ENCODE assay signal across 2 cellular contexts in the genomic region with DNA sequence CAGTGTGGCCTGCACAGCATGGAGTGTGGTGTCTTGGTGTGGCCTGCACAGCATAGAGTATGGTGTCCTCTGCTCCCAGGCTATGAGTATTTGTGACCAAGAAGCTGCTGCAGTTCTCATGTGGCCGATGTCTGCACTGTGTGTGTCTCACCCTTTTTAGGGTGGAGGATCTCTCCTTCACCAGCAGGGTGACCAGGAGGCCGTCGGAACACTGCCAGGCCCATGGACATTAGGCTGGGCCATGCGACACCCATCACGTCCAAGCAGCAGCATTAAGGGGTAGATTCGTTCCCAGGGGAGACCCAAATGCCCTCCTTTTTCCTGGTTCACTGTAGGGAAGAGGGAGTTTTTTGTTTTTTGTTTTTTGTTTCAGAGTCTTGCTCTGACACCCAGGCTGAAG.
TF ChIP-seq lines count a peak whose summit lies in the region.

No MANE protein-coding gene starts in this region.

TF ChIP-seq in K562, 482 proteins besides CTCF, POLR2A, EP300 and RAD21:
- TF ChIP-seq ZNF311 (CRISPR knock-in tag; IDR thresholded peaks at IDR 0.05) (no peak), COPS2 (conservative IDR thresholded peaks at IDR 0.05) (no peak), PTTG1 (tag; IDR thresholded peaks at IDR 0.05; ENCODE audit: low read depth) (no peak), YBX1 (IDR thresholded peaks at IDR 0.05) (no peak), POLR2AphosphoS5 (IDR thresholded peaks at IDR 0.05; ENCODE audit: control insufficient read depth, insufficient read depth, low read depth, low read length) (no peak), FOXP1 (CRISPR knock-in tag; IDR thresholded peaks at IDR 0.05) (no peak), JUN (IDR thresholded peaks at IDR 0.05; ENCODE audit: borderline replicate concordance, low read depth, low read length) (no peak), JUN (CRISPR knock-in tag; IDR thresholded peaks at IDR 0.05; ENCODE audit: borderline replicate concordance) (no peak)
- TF ChIP-seq, protein P1, sequence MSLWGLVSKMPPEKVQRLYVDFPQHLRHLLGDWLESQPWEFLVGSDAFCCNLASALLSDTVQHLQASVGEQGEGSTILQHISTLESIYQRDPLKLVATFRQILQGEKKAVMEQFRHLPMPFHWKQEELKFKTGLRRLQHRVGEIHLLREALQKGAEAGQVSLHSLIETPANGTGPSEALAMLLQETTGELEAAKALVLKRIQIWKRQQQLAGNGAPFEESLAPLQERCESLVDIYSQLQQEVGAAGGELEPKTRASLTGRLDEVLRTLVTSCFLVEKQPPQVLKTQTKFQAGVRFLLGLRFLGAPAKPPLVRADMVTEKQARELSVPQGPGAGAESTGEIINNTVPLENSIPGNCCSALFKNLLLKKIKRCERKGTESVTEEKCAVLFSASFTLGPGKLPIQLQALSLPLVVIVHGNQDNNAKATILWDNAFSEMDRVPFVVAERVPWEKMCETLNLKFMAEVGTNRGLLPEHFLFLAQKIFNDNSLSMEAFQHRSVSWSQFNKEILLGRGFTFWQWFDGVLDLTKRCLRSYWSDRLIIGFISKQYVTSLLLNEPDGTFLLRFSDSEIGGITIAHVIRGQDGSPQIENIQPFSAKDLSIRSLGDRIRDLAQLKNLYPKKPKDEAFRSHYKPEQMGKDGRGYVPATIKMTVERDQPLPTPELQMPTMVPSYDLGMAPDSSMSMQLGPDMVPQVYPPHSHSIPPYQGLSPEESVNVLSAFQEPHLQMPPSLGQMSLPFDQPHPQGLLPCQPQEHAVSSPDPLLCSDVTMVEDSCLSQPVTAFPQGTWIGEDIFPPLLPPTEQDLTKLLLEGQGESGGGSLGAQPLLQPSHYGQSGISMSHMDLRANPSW (CRISPR knock-in tag; IDR thresholded peaks at IDR 0.05): no peak

TF ChIP-seq in HepG2, 621 proteins besides CTCF, POLR2A, EP300 and RAD21:
- TF ChIP-seq, protein P2, sequence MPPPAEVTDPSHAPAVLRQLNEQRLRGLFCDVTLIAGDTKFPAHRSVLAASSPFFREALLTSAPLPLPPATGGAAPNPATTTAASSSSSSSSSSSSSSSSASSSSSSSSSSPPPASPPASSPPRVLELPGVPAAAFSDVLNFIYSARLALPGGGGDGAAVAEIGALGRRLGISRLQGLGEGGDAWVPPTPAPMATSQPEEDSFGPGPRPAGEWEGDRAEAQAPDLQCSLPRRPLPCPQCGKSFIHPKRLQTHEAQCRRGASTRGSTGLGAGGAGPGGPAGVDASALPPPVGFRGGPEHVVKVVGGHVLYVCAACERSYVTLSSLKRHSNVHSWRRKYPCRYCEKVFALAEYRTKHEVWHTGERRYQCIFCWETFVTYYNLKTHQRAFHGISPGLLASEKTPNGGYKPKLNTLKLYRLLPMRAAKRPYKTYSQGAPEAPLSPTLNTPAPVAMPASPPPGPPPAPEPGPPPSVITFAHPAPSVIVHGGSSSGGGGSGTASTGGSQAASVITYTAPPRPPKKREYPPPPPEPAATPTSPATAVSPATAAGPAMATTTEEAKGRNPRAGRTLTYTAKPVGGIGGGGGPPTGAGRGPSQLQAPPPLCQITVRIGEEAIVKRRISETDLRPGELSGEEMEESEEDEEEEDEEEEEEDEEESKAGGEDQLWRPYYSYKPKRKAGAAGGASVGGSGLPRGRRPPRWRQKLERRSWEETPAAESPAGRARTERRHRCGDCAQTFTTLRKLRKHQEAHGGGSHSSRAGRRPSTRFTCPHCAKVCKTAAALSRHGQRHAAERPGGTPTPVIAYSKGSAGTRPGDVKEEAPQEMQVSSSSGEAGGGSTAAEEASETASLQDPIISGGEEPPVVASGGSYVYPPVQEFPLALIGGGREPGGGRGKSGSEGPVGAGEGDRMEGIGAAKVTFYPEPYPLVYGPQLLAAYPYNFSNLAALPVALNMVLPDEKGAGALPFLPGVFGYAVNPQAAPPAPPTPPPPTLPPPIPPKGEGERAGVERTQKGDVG (CRISPR knock-in tag; IDR thresholded peaks at IDR 0.05; ENCODE audit: borderline replicate concordance): no peak
- TF ChIP-seq ZNF331 (CRISPR knock-in tag; IDR thresholded peaks at IDR 0.05) (no peak), PHF21A (CRISPR knock-in tag; IDR thresholded peaks at IDR 0.05) (no peak), TBX3 (IDR thresholded peaks at IDR 0.05; ENCODE audit: borderline replicate concordance) (no peak), U2AF2 (IDR thresholded peaks at IDR 0.05; ENCODE audit: low read depth, low read length) (no peak), MED13 (CRISPR knock-in tag; IDR thresholded peaks at IDR 0.05) (no peak), ZKSCAN8 (CRISPR knock-in tag; IDR thresholded peaks at IDR 0.05; ENCODE audit: borderline replicate concordance) (no peak), NFKBIZ (CRISPR knock-in tag; IDR thresholded peaks at IDR 0.05) (no peak), ARHGAP35 (CRISPR knock-in tag; IDR thresholded peaks at IDR 0.05; ENCODE audit: borderline replicate concordance) (no peak)
- TF ChIP-seq, protein P3, sequence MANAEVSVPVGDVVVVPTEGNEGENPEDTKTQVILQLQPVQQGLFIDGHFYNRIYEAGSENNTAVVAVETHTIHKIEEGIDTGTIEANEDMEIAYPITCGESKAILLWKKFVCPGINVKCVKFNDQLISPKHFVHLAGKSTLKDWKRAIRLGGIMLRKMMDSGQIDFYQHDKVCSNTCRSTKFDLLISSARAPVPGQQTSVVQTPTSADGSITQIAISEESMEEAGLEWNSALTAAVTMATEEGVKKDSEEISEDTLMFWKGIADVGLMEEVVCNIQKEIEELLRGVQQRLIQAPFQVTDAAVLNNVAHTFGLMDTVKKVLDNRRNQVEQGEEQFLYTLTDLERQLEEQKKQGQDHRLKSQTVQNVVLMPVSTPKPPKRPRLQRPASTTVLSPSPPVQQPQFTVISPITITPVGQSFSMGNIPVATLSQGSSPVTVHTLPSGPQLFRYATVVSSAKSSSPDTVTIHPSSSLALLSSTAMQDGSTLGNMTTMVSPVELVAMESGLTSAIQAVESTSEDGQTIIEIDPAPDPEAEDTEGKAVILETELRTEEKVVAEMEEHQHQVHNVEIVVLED (CRISPR knock-in tag; IDR thresholded peaks at IDR 0.05; ENCODE audit: borderline replicate concordance): no peak
- TF ChIP-seq, protein P4, sequence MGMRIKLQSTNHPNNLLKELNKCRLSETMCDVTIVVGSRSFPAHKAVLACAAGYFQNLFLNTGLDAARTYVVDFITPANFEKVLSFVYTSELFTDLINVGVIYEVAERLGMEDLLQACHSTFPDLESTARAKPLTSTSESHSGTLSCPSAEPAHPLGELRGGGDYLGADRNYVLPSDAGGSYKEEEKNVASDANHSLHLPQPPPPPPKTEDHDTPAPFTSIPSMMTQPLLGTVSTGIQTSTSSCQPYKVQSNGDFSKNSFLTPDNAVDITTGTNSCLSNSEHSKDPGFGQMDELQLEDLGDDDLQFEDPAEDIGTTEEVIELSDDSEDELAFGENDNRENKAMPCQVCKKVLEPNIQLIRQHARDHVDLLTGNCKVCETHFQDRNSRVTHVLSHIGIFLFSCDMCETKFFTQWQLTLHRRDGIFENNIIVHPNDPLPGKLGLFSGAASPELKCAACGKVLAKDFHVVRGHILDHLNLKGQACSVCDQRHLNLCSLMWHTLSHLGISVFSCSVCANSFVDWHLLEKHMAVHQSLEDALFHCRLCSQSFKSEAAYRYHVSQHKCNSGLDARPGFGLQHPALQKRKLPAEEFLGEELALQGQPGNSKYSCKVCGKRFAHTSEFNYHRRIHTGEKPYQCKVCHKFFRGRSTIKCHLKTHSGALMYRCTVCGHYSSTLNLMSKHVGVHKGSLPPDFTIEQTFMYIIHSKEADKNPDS (CRISPR knock-in tag; IDR thresholded peaks at IDR 0.05): no peak
